Comparison of ENCODE assay signal across 30 cellular contexts in genomic region chr19:7297742-7298141, GRCh38.
"Had no signal": no experiment of that assay in that cellular context is flagged by ENCODE, and none has a peak within 500 bp of the region (broad histone marks: within the 10 kb centered on the region; RNA-seq: fewer than 3 reads in every experiment).

No MANE protein-coding gene starts in this region.

- H3K27ac Mint-ChIP-seq: activated CD4-positive, alpha-beta memory T cell treated with anti-CD3 and anti-CD28 coated beads for 36 hours; activated CD4-positive, alpha-beta T cell treated with anti-CD3 and anti-CD28 coated beads for 36 hours; activated CD4-positive, alpha-beta T cell treated with anti-CD3 and anti-CD28 coated beads, Interleukin-2, amount 10 ng/mL, durations not matched to agents 24 days and 14 days; activated CD8-positive, alpha-beta memory T cell treated with anti-CD3 and anti-CD28 coated beads, Interleukin-2, amount 10 ng/mL, durations not matched to agents 7 days and 5 days; activated CD8-positive, alpha-beta T cell treated with anti-CD3 and anti-CD28 coated beads, Interleukin-2, amount 10 ng/mL, durations not matched to agents 7 days and 5 days; activated naive CD4-positive, alpha-beta T cell treated with anti-CD3 and anti-CD28 coated beads for 36 hours; activated naive CD4-positive, alpha-beta T cell treated with anti-CD3 and anti-CD28 coated beads, Interleukin-2, amount 50 U/mL, for 24 hours; activated naive CD8-positive, alpha-beta T cell treated with anti-CD3 and anti-CD28 coated beads for 36 hours; activated naive CD8-positive, alpha-beta T cell treated with anti-CD3 and anti-CD28 coated beads, Interleukin-2, amount 50 U/mL, for 24 hours; activated T-helper 1 cell treated with anti-CD3 and anti-CD28 coated beads, Interleukin-12 subunit alpha, Interleukin-12 subunit beta, Interleukin-2, Interleukin-4 antibody, amounts not matched to agents 30 ng/mL and 10 ng/mL and 1 ng/mL, durations not matched to agents 14 hours and 24 hours and 36 hours; activated T-helper 2 cell treated with anti-CD3 and anti-CD28 coated beads, Interferon-gamma antibody, Interleukin-2, Interleukin-4, amounts not matched to agents 10 μg/mL and 5 μg/mL and 100 μg/mL, durations not matched to agents 14 hours and 24 hours and 36 hours had no signal

- H3K27ac ChIP-seq: adrenal gland, body of pancreas, colonic mucosa, epithelial cell of prostate, esophagus squamous epithelium, gastroesophageal sphincter had no signal

- H3K4me3 ChIP-seq: adrenal gland, body of pancreas, colonic mucosa, esophagus squamous epithelium, gastroesophageal sphincter had no signal

- H3K36me3 Mint-ChIP-seq: activated CD4-positive, alpha-beta memory T cell treated with anti-CD3 and anti-CD28 coated beads for 36 hours; activated CD8-positive, alpha-beta memory T cell treated with anti-CD3 and anti-CD28 coated beads, Interleukin-2, amount 10 ng/mL, durations not matched to agents 7 days and 5 days; activated naive CD4-positive, alpha-beta T cell treated with anti-CD3 and anti-CD28 coated beads, Interleukin-2, amount 50 U/mL, for 24 hours; activated naive CD8-positive, alpha-beta T cell treated with anti-CD3 and anti-CD28 coated beads for 36 hours had no signal

- H3K9me3 Mint-ChIP-seq: activated CD4-positive, alpha-beta memory T cell treated with anti-CD3 and anti-CD28 coated beads for 36 hours; activated CD4-positive, alpha-beta T cell treated with anti-CD3 and anti-CD28 coated beads, Interleukin-2, amount 10 ng/mL, durations not matched to agents 24 days and 14 days; activated naive CD4-positive, alpha-beta T cell treated with anti-CD3 and anti-CD28 coated beads for 36 hours; activated naive CD4-positive, alpha-beta T cell treated with anti-CD3 and anti-CD28 coated beads, Interleukin-2, amount 50 U/mL, for 24 hours; activated naive CD8-positive, alpha-beta T cell treated with anti-CD3 and anti-CD28 coated beads for 36 hours; activated naive CD8-positive, alpha-beta T cell treated with anti-CD3 and anti-CD28 coated beads, Interleukin-2, amount 50 U/mL, for 24 hours; activated T-helper 1 cell treated with anti-CD3 and anti-CD28 coated beads, Interleukin-12 subunit alpha, Interleukin-12 subunit beta, Interleukin-2, Interleukin-4 antibody, amounts not matched to agents 30 ng/mL and 10 ng/mL and 1 ng/mL, durations not matched to agents 14 hours and 24 hours and 36 hours; activated T-helper 2 cell treated with anti-CD3 and anti-CD28 coated beads, Interferon-gamma antibody, Interleukin-2, Interleukin-4, amounts not matched to agents 10 μg/mL and 5 μg/mL and 100 μg/mL, durations not matched to agents 14 hours and 24 hours and 36 hours had no signal

- H3K36me3 ChIP-seq: adrenal gland, colonic mucosa, esophagus squamous epithelium, gastroesophageal sphincter had no signal

- H3K9me3 ChIP-seq: adrenal gland, body of pancreas, colonic mucosa, esophagus squamous epithelium, gastroesophageal sphincter had no signal

- DNase-seq: activated CD4-positive, alpha-beta memory T cell treated with anti-CD3 and anti-CD28 coated beads for 36 hours; activated CD4-positive, alpha-beta T cell treated with anti-CD3 and anti-CD28 coated beads for 36 hours; activated CD4-positive, alpha-beta T cell treated with anti-CD3 and anti-CD28 coated beads, Interleukin-2, amount 10 ng/mL, durations not matched to agents 24 days and 14 days; activated CD4-positive, CD25-positive, alpha-beta regulatory T cell; activated CD4-positive, CD25-positive, alpha-beta regulatory T cell treated with anti-CD3 and anti-CD28 coated beads, Interleukin-2, amount 50 U/mL, for 72 hours; activated CD8-positive, alpha-beta memory T cell treated with anti-CD3 and anti-CD28 coated beads, Interleukin-2, amount 10 ng/mL, durations not matched to agents 7 days and 5 days; activated CD8-positive, alpha-beta memory T cell treated with anti-CD3 and anti-CD28 coated beads, Interleukin-2, amount 50 U/mL, for 4 hours; activated CD8-positive, alpha-beta T cell treated with anti-CD3 and anti-CD28 coated beads, Interleukin-2, amount 10 ng/mL, durations not matched to agents 7 days and 5 days; activated effector memory CD4-positive, alpha-beta T cell treated with anti-CD3 and anti-CD28 coated beads, Interleukin-2, amount 50 U/mL, for 16 hours; activated naive CD4-positive, alpha-beta T cell treated with anti-CD3 and anti-CD28 coated beads for 36 hours; activated naive CD8-positive, alpha-beta T cell treated with anti-CD3 and anti-CD28 coated beads for 36 hours; activated naive CD8-positive, alpha-beta T cell treated with anti-CD3 and anti-CD28 coated beads, Interleukin-2, amount 50 U/mL, for 24 hours; activated T-cell treated with anti-CD3 and anti-CD28 coated beads, Interleukin-2, amount 50 U/mL, for 1 hour; activated T-cell treated with anti-CD3 and anti-CD28 coated beads, Interleukin-2, amount 50 U/mL, for 48 hours; adrenal gland; amygdala; aorta; body of pancreas; central memory CD4-positive, alpha-beta T cell; cerebellar nuclear complex; colonic mucosa; effector CD8-positive, alpha-beta T cell; esophagus squamous epithelium; foreskin melanocyte; T-helper 2 cell had no signal

- H3K4me3 Mint-ChIP-seq: activated CD4-positive, alpha-beta memory T cell treated with anti-CD3 and anti-CD28 coated beads for 36 hours; activated CD4-positive, alpha-beta T cell treated with anti-CD3 and anti-CD28 coated beads for 36 hours; activated CD4-positive, alpha-beta T cell treated with anti-CD3 and anti-CD28 coated beads, Interleukin-2, amount 10 ng/mL, durations not matched to agents 24 days and 14 days; activated CD8-positive, alpha-beta memory T cell treated with anti-CD3 and anti-CD28 coated beads, Interleukin-2, amount 10 ng/mL, durations not matched to agents 7 days and 5 days; activated CD8-positive, alpha-beta T cell treated with anti-CD3 and anti-CD28 coated beads, Interleukin-2, amount 10 ng/mL, durations not matched to agents 7 days and 5 days; activated naive CD4-positive, alpha-beta T cell treated with anti-CD3 and anti-CD28 coated beads for 36 hours; activated naive CD4-positive, alpha-beta T cell treated with anti-CD3 and anti-CD28 coated beads, Interleukin-2, amount 50 U/mL, for 24 hours; activated naive CD8-positive, alpha-beta T cell treated with anti-CD3 and anti-CD28 coated beads for 36 hours; activated naive CD8-positive, alpha-beta T cell treated with anti-CD3 and anti-CD28 coated beads, Interleukin-2, amount 50 U/mL, for 24 hours; activated T-helper 1 cell treated with anti-CD3 and anti-CD28 coated beads, Interleukin-12 subunit alpha, Interleukin-12 subunit beta, Interleukin-2, Interleukin-4 antibody, amounts not matched to agents 30 ng/mL and 10 ng/mL and 1 ng/mL, durations not matched to agents 14 hours and 24 hours and 36 hours had no signal
